Comparison of ENCODE assay signal across 12 cellular contexts in the genomic region with DNA sequence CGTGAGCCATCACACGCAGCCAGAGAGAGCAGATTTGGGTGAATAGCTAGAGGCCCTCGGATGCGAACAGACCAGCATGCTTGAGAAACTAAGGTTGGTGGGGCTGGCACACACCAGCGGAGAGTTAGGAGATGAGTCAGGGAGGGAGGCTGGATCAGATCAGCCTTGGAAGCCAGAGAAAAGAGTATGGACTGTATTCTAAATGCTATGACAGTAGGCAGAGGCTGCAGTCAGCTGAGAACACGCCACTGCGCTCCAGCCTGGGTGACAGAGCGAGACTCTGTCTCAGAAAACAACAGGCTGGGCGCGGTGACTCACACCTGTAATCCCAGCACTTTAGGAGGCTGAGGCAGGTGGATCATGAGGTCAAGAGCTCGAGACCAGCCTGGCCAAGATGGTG. TPM values are rescaled to one million over a fixed set of nuclear protein-coding genes. Genes with fewer than 3 reads are reported as not detected.
DNase-seq lines count a peak whose midpoint lies in the region; ATAC-seq and TF ChIP-seq lines count a peak whose summit lies in the region.
"Had no signal": no experiment of that assay in that cellular context is flagged by ENCODE, and none has a peak within 500 bp of the region (broad histone marks: within the 10 kb centered on the region; RNA-seq: fewer than 3 reads in every experiment).

No MANE protein-coding gene starts in this region.

- no peak for ATAC-seq in activated T-helper 17 cell treated with anti-CD3 and anti-CD28 coated beads, Interleukin-2, amount 50 U/mL, for 72 hours (replicated peaks)

- no peaks in the 10 kb centered on the region for H3K36me3 ChIP-seq in vagina
- H3K36me3 ChIP-seq: HAP-1 had no signal

- H3K9me3 Mint-ChIP-seq in MCF 10A (ENCODE audit: unreplicated experiment) = no peaks in the 10 kb centered on the region
- H3K9me3 Mint-ChIP-seq in activated T-helper 17 cell treated with anti-CD3 and anti-CD28 coated beads, Interleukin-2, amount 50 U/mL, for 72 hours = no peaks in the 10 kb centered on the region

- peak overlapping the region; percentile 99 for H3K27ac ChIP-seq in vagina
- no peak overlapping the region for H3K27ac ChIP-seq in caudate nucleus (ENCODE audit: low read depth, low read length)
- H3K27ac ChIP-seq: C4-2B had no signal

- peak overlapping the region; percentile 47 for H3K4me3 Mint-ChIP-seq in MCF 10A (ENCODE audit: unreplicated experiment)
- H3K4me3 Mint-ChIP-seq in activated T-helper 17 cell treated with anti-CD3 and anti-CD28 coated beads, Interleukin-2, amount 50 U/mL, for 72 hours = no peak overlapping the region

- TF ChIP-seq CTCF in MCF 10A (IDR thresholded peaks at IDR 0.05; ENCODE audit: unreplicated experiment) = no peak
- no peak for TF ChIP-seq CTCF in vagina (IDR thresholded peaks at IDR 0.05)

- peaks cover 36% of the 10 kb centered on the region for H3K4me1 ChIP-seq in vagina

- no peaks in the 10 kb centered on the region for H3K27me3 Mint-ChIP-seq in MCF 10A (ENCODE audit: insufficient read depth, unreplicated experiment)
- no peaks in the 10 kb centered on the region for H3K27me3 Mint-ChIP-seq in activated T-helper 17 cell treated with anti-CD3 and anti-CD28 coated beads, Interleukin-2, amount 50 U/mL, for 72 hours

- intact Hi-C loops in MCF 10A (cut with micrococcal nuclease) (loop anchor here (2.0 kb wide), 1 partner anchor 63 kb away; the partner anchor contains the start of gene DDI2), vagina (cut with DNase I) (no loop called here)

- no TSS peak for BruUV-seq in MCF 10A (replicated peaks; lab: Mats Ljungman, UMichigan)

- no peak overlapping the region for H3K4me3 ChIP-seq in vagina
- H3K4me3 ChIP-seq: HAP-1 had no signal

- H3K27ac Mint-ChIP-seq in MCF 10A (ENCODE audit: low read depth, unreplicated experiment) = peak overlapping the region; percentile 99
- H3K27ac Mint-ChIP-seq in activated T-helper 17 cell treated with anti-CD3 and anti-CD28 coated beads, Interleukin-2, amount 50 U/mL, for 72 hours = no peak overlapping the region

- POLR2A ChIA-PET in MCF 10A (lab: Yijun Ruan, JAX) = interaction anchor here (0.6 to 5.5 kb wide), 28 partner anchors 9 to 240 kb away, joined by 3 to 78 read pairs (median 4); partner anchors contain the start of genes DDI2, SLC25A34 and SPEN

- peaks cover 36% of the 10 kb centered on the region for H3K4me1 Mint-ChIP-seq in MCF 10A (ENCODE audit: insufficient read depth, unreplicated experiment)
- H3K4me1 Mint-ChIP-seq in activated T-helper 17 cell treated with anti-CD3 and anti-CD28 coated beads, Interleukin-2, amount 50 U/mL, for 72 hours = peaks cover 9% of the 10 kb centered on the region

- no peaks in the 10 kb centered on the region for H3K36me3 Mint-ChIP-seq in MCF 10A (ENCODE audit: insufficient read depth, unreplicated experiment)
- no peaks in the 10 kb centered on the region for H3K36me3 Mint-ChIP-seq in activated T-helper 17 cell treated with anti-CD3 and anti-CD28 coated beads, Interleukin-2, amount 50 U/mL, for 72 hours (ENCODE audit: low read depth)

- no peaks in the 10 kb centered on the region for H3K27me3 ChIP-seq in vagina

- no peaks in the 10 kb centered on the region for H3K9me3 ChIP-seq in vagina
- H3K9me3 ChIP-seq: HAP-1 had no signal

- no peak for TF ChIP-seq POLR2A in vagina (IDR thresholded peaks at IDR 0.05)

- DNase-seq in stimulated activated CD4-positive, alpha-beta T cell treated with anti-CD3 and anti-CD28 coated beads, Interleukin-1b, Interleukin-23, amount 100 ng/mL, for 48 hours = peak; percentile 31
- no peak for DNase-seq in stimulated activated CD4-positive, alpha-beta T cell treated with anti-CD3 and anti-CD28 coated beads, Interleukin-15, amount 100 ng/mL, for 24 hours
- DNase-seq in MCF 10A (ENCODE audit: unreplicated experiment) = peak; percentile 84
- peak; percentile 85 for DNase-seq in kidney tubule cell (ENCODE audit: low spot score)
- no peak for DNase-seq in vagina (ENCODE audit: extremely low spot score in 2 of 2)
- no peak for DNase-seq in caudate nucleus (lab: John Stamatoyannopoulos, UW)
- no peak for DNase-seq in OCI-M2 (lab: John Stamatoyannopoulos, UW; ENCODE audit: unreplicated experiment)
- DNase-seq: NCI-H2029, SHP77 had no signal

- CTCF ChIA-PET in MCF 10A (lab: Yijun Ruan, JAX) = interaction anchor here (0.7 to 2.5 kb wide), 6 partner anchors 24 to 423 kb away, joined by 3 to 7 read pairs (median 3); no protein-coding TSS in a partner anchor

RNA-seq across cellular contexts. Expression of gene PLEKHM2, which starts 4.0 kb away (rescaled TPM):
- total RNA-seq in MCF 10A (2022) (51.5 and 65.8 TPM in 2 replicates), vagina (56.2 TPM)
- 10 to 100 TPM; 32.2 to 50.5 TPM for total RNA-seq in activated T-helper 17 cell treated with anti-CD3 and anti-CD28 coated beads, Interleukin-2, amount 50 U/mL, for 72 hours

RNA-seq across cellular contexts. Expression of gene SLC25A34, which starts 55.9 kb away (rescaled TPM):
- 0.79 and 1.3 TPM in 2 replicates for total RNA-seq in MCF 10A (2022)
- 3.2 TPM for total RNA-seq in vagina
- total RNA-seq in activated T-helper 17 cell treated with anti-CD3 and anti-CD28 coated beads, Interleukin-2, amount 50 U/mL, for 72 hours = 1 to 10 TPM in 1 of 2 donors, under 1 TPM in 1; 0.90 to 1.6 TPM

Comparison
In these comparisons a context has a peak if more than half of its experiments do, and no peak if none do; other contexts are left out.
1. DNase-seq: peak in stimulated activated CD4-positive, alpha-beta T cell treated with anti-CD3 and anti-CD28 coated beads, Interleukin-1b, Interleukin-23, amount 100 ng/mL, for 48 hours (single experiment), MCF 10A (single experiment) and kidney tubule cell (single experiment); none in stimulated activated CD4-positive, alpha-beta T cell treated with anti-CD3 and anti-CD28 coated beads, Interleukin-15, amount 100 ng/mL, for 24 hours (single experiment), vagina (0 of 2), caudate nucleus (0 of 61) and OCI-M2 (single experiment).